2 cellular contexts compared by ENCODE assay signal in genomic region chr2:188382107-188382506, GRCh38.
TF ChIP-seq lines count a peak whose summit lies in the region.

No MANE protein-coding gene starts in this region.

TF ChIP-seq in IMR-90, 13 proteins besides CTCF, POLR2A, EP300 and RAD21:
- TF ChIP-seq SMC3 (IDR thresholded peaks at IDR 0.05; ENCODE audit: low read depth, low read length) = no peak
- TF ChIP-seq MAZ (IDR thresholded peaks at IDR 0.05; ENCODE audit: borderline replicate concordance, low read depth, low read length) = no peak
- TF ChIP-seq CEBPB (IDR thresholded peaks at IDR 0.05; ENCODE audit: low read depth, low read length) = no peak
- no peak for TF ChIP-seq RCOR1 (IDR thresholded peaks at IDR 0.05; ENCODE audit: insufficient replicate concordance, low read length)
- TF ChIP-seq FOS (IDR thresholded peaks at IDR 0.05; ENCODE audit: low read depth, low read length) = no peak
- no peak for TF ChIP-seq NFE2L2 (IDR thresholded peaks at IDR 0.05; ENCODE audit: low read depth, low read length)
- no peak for TF ChIP-seq MAFK (IDR thresholded peaks at IDR 0.05; ENCODE audit: low read depth, low read length)
- TF ChIP-seq USF2 (IDR thresholded peaks at IDR 0.05; ENCODE audit: low read depth, low read length) = no peak
- TF ChIP-seq RFX5 (IDR thresholded peaks at IDR 0.05; ENCODE audit: low read depth, low read length) = no peak
- TF ChIP-seq MXI1 (IDR thresholded peaks at IDR 0.05; ENCODE audit: borderline replicate concordance, low read depth, low read length) = no peak
- TF ChIP-seq BHLHE40 (IDR thresholded peaks at IDR 0.05; ENCODE audit: low read depth, low read length) = no peak
- no peak for TF ChIP-seq CHD1 (IDR thresholded peaks at IDR 0.05; ENCODE audit: low read depth, low read length)
- no peak for TF ChIP-seq ELK1 (IDR thresholded peaks at IDR 0.05; ENCODE audit: borderline replicate concordance, low read depth, low read length)
TF ChIP-seq in IMR-90: peak in this region for 0.

TF ChIP-seq in HepG2, 621 proteins besides CTCF, POLR2A, EP300 and RAD21:
- TF ChIP-seq ZNF234 (CRISPR knock-in tag; conservative IDR thresholded peaks at IDR 0.05) = no peak
- no peak for TF ChIP-seq ATF7-NPFF (CRISPR knock-in tag; IDR thresholded peaks at IDR 0.05; ENCODE audit: low read depth)
- TF ChIP-seq HIVEP1 (CRISPR knock-in tag; IDR thresholded peaks at IDR 0.05) = no peak
- TF ChIP-seq NFRKB (IDR thresholded peaks at IDR 0.05) = no peak
- TF ChIP-seq HNRNPL (IDR thresholded peaks at IDR 0.05; ENCODE audit: low read depth, low read length) = no peak
- no peak for TF ChIP-seq ZNF138 (CRISPR knock-in tag; IDR thresholded peaks at IDR 0.05; ENCODE audit: low read depth)
- no peak for TF ChIP-seq NAIF1 (CRISPR knock-in tag; IDR thresholded peaks at IDR 0.05; ENCODE audit: borderline replicate concordance)
- no peak for TF ChIP-seq HNRNPUL1 (IDR thresholded peaks at IDR 0.05; ENCODE audit: low read depth, low read length)
- no peak for TF ChIP-seq ZNF558 (CRISPR knock-in tag; IDR thresholded peaks at IDR 0.05; ENCODE audit: borderline replicate concordance)
- no peak for TF ChIP-seq RXRA (CRISPR knock-in tag; IDR thresholded peaks at IDR 0.05)
- TF ChIP-seq HDAC1 (CRISPR knock-in tag; IDR thresholded peaks at IDR 0.05) = no peak
- no peak for TF ChIP-seq KLF15 (CRISPR knock-in tag; IDR thresholded peaks at IDR 0.05; ENCODE audit: borderline replicate concordance)
- TF ChIP-seq ZNF703 (CRISPR knock-in tag; IDR thresholded peaks at IDR 0.05; ENCODE audit: borderline replicate concordance) = no peak
- TF ChIP-seq ZNF552 (CRISPR knock-in tag; IDR thresholded peaks at IDR 0.05; ENCODE audit: borderline replicate concordance) = no peak
- no peak for TF ChIP-seq RBAK (CRISPR knock-in tag; IDR thresholded peaks at IDR 0.05)
- TF ChIP-seq POLR2G (IDR thresholded peaks at IDR 0.05; ENCODE audit: low read depth, low read length) = no peak
